15 cellular contexts compared by ENCODE assay signal in the genomic region with DNA sequence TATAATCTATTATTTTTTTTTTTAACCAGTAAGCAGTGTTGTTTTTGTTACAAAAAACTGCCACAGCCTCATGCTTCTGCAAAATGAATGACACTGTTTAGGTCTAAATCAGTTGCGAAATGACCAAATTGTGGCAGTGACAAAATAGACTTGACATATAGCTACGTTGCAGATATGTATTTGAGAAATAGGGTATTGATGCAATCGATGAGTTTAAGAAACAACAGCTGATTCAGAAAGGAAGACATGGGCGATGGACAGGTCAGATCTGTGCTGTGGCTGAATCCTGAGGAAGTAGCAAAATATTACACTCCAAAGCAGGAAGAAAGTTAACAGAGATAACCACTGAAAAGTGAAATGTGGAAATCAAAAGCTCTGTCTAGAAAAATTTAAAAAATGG.
"Had no signal": no experiment of that assay in that cellular context is flagged by ENCODE, and none has a peak within 500 bp of the region (broad histone marks: within the 10 kb centered on the region; RNA-seq: fewer than 3 reads in every experiment).

No MANE protein-coding gene starts in this region.

- H3K4me3 ChIP-seq: colonic mucosa, heart right ventricle, left lung, ovary, suprapubic skin had no signal

- H3K27me3 Mint-ChIP-seq: activated naive CD4-positive, alpha-beta T cell treated with anti-CD3 and anti-CD28 coated beads, Interleukin-2, amount 10 ng/mL, durations not matched to agents 7 days and 5 days had no signal

- ATAC-seq: heart right ventricle, left lung had no signal

- H3K9me3 Mint-ChIP-seq: activated CD8-positive, alpha-beta T cell treated with anti-CD3 and anti-CD28 coated beads for 36 hours; activated naive CD4-positive, alpha-beta T cell treated with anti-CD3 and anti-CD28 coated beads, Interleukin-2, amount 10 ng/mL, durations not matched to agents 7 days and 5 days; type B pancreatic cell had no signal

- H3K27ac Mint-ChIP-seq: activated naive CD4-positive, alpha-beta T cell treated with anti-CD3 and anti-CD28 coated beads, Interleukin-2, amount 10 ng/mL, durations not matched to agents 7 days and 5 days; type B pancreatic cell had no signal

- H3K27me3 ChIP-seq: colonic mucosa, heart right ventricle, left lung, ovary, suprapubic skin had no signal

- H3K4me1 ChIP-seq: colonic mucosa, suprapubic skin had no signal

- DNase-seq: activated CD4-positive, alpha-beta T cell treated with anti-CD3 and anti-CD28 coated beads for 4 hours; activated CD8-positive, alpha-beta memory T cell treated with anti-CD3 and anti-CD28 coated beads, Interleukin-2, amount 50 U/mL, for 4 hours; activated naive CD4-positive, alpha-beta T cell treated with anti-CD3 and anti-CD28 coated beads, Interleukin-2, amount 10 ng/mL, durations not matched to agents 7 days and 5 days; colonic mucosa; effector CD4-positive, alpha-beta T cell; heart right ventricle; left lung; mesenchymal stem cell; ovary; stimulated activated CD4-positive, alpha-beta T cell treated with anti-CD3 and anti-CD28 coated beads, Interleukin-4, amount 100 ng/mL, for 1 hour; stimulated activated CD8-positive, alpha-beta memory T cell treated with anti-CD3 and anti-CD28 coated beads, Interleukin-4, amount 100 ng/mL, for 48 hours; stimulated activated naive CD8-positive, alpha-beta T cell treated with anti-CD3 and anti-CD28 coated beads, Interleukin-15, Interleukin-2, amounts not matched to agents 100 U/mL and 50 U/mL, for 24 hours had no signal

- H3K4me3 Mint-ChIP-seq: activated CD8-positive, alpha-beta T cell treated with anti-CD3 and anti-CD28 coated beads for 36 hours; activated naive CD4-positive, alpha-beta T cell treated with anti-CD3 and anti-CD28 coated beads, Interleukin-2, amount 10 ng/mL, durations not matched to agents 7 days and 5 days; type B pancreatic cell had no signal

- H3K36me3 Mint-ChIP-seq: activated naive CD4-positive, alpha-beta T cell treated with anti-CD3 and anti-CD28 coated beads, Interleukin-2, amount 10 ng/mL, durations not matched to agents 7 days and 5 days; type B pancreatic cell had no signal

- H3K4me1 Mint-ChIP-seq: activated naive CD4-positive, alpha-beta T cell treated with anti-CD3 and anti-CD28 coated beads, Interleukin-2, amount 10 ng/mL, durations not matched to agents 7 days and 5 days had no signal

- H3K9me3 ChIP-seq: colonic mucosa, heart right ventricle, left lung, ovary, suprapubic skin had no signal

- H3K27ac ChIP-seq: colonic mucosa, ovary, suprapubic skin had no signal

- H3K36me3 ChIP-seq: colonic mucosa, heart right ventricle, left lung, ovary, suprapubic skin had no signal
